In genomic region chr16:57952909-57953308, GRCh38 we compare ENCODE assay signal across 26 cellular contexts. TPM values are rescaled to one million over a fixed set of nuclear protein-coding genes. Genes with fewer than 3 reads are reported as not detected.
DNase-seq lines count a peak whose midpoint lies in the region; ATAC-seq, FAIRE-seq and TF ChIP-seq lines count a peak whose summit lies in the region.
"Had no signal": no experiment of that assay in that cellular context is flagged by ENCODE, and none has a peak within 500 bp of the region (broad histone marks: within the 10 kb centered on the region; RNA-seq: fewer than 3 reads in every experiment).

No MANE protein-coding gene starts in this region.

- H3K9me3 ChIP-seq in astrocyte (ENCODE audit: insufficient read depth, low read depth, low read length) (no peaks in the 10 kb centered on the region), right lobe of liver (no peaks in the 10 kb centered on the region), neuronal stem cell (replicated peaks in 1 of 2; ENCODE audit: control insufficient read depth in 2 of 2, insufficient read depth in 1 of 2, low read depth in 1 of 2, low read length in 2 of 2) (no peaks in the 10 kb centered on the region)
- H3K9me3 ChIP-seq: BE2C, HAP-1 had no signal

- no peak overlapping the region for H3K9ac ChIP-seq in astrocyte (ENCODE audit: low read length)
- H3K9ac ChIP-seq in neuronal stem cell (ENCODE audit: low read depth, low read length, poor library complexity), result no peak overlapping the region
- H3K9ac ChIP-seq: GM23248 had no signal

- H3K27me3 ChIP-seq in astrocyte (ENCODE audit: insufficient read depth, low read length), result peaks cover 6% of the 10 kb centered on the region
- no peaks in the 10 kb centered on the region for H3K27me3 ChIP-seq in right lobe of liver
- H3K27me3 ChIP-seq in neuronal stem cell (ENCODE audit: control insufficient read depth in 3 of 3, insufficient read depth in 3 of 3, low read depth in 1 of 3, low read length in 3 of 3), result peaks cover 0 to 6% (median 0%) of the 10 kb centered on the region in 3 experiments
- H3K27me3 ChIP-seq: BE2C had no signal

- ATAC-seq in right lobe of liver, result peak; percentile 38 to 93 (median 68)
- ATAC-seq in HG02840 (IDR thresholded peaks at IDR 0.05; ENCODE audit: low FRiP score, unreplicated experiment), result no peak
- no peak for ATAC-seq in GM18520 (IDR thresholded peaks at IDR 0.05; ENCODE audit: unreplicated experiment)

- no peak overlapping the region for H3K4me3 Mint-ChIP-seq in astrocyte (ENCODE audit: unreplicated experiment)
- H3K4me3 Mint-ChIP-seq: CD4-positive, CD25-positive, alpha-beta regulatory T cell; CD8-positive, alpha-beta memory T cell; IgD-negative memory B cell had no signal

- no peak overlapping the region for H2AK5ac ChIP-seq in neuronal stem cell (ENCODE audit: low read depth, low read length)

- TF ChIP-seq POLR2A in right lobe of liver (IDR thresholded peaks at IDR 0.05), result no peak

- no peaks in the 10 kb centered on the region for H3K9me3 Mint-ChIP-seq in astrocyte (ENCODE audit: unreplicated experiment)
- H3K9me3 Mint-ChIP-seq: CD4-positive, CD25-positive, alpha-beta regulatory T cell; CD8-positive, alpha-beta memory T cell had no signal

- H2BK12ac ChIP-seq in neuronal stem cell (ENCODE audit: low read length), result no peak overlapping the region

- no peak overlapping the region for H2BK5ac ChIP-seq in neuronal stem cell (ENCODE audit: low read length)

- H3K4me3 ChIP-seq in astrocyte (ENCODE audit: insufficient read depth, low read depth, low read length) (no peak overlapping the region), right lobe of liver (no peak overlapping the region), neuronal stem cell (ENCODE audit: low read length in 2 of 2) (no peak overlapping the region)
- H3K4me3 ChIP-seq: GM23248, HAP-1 had no signal

- H3K36me3 ChIP-seq in astrocyte (ENCODE audit: insufficient read depth, low read length) (no peaks in the 10 kb centered on the region), right lobe of liver (no peaks in the 10 kb centered on the region), neuronal stem cell (replicated peaks in 1 of 2; ENCODE audit: control insufficient read depth in 2 of 2, insufficient read depth in 2 of 2, low read length in 2 of 2) (no peaks in the 10 kb centered on the region)
- H3K36me3 ChIP-seq: BE2C, HAP-1 had no signal

- H4K91ac ChIP-seq in neuronal stem cell (ENCODE audit: low read depth, low read length, poor library complexity), result no peak overlapping the region

- TF ChIP-seq CTCF in astrocyte (IDR thresholded peaks at IDR 0.05; ENCODE audit: insufficient read depth, low read depth, low read length) (no peak), right lobe of liver (IDR thresholded peaks at IDR 0.05) (no peak)

- peaks cover 32% of the 10 kb centered on the region for H3K27me3 Mint-ChIP-seq in astrocyte (ENCODE audit: low read depth, unreplicated experiment)

- H3K79me1 ChIP-seq in neuronal stem cell (ENCODE audit: low read depth, low read length), result no peaks in the 10 kb centered on the region

- H3K79me2 ChIP-seq in astrocyte (ENCODE audit: insufficient read depth, low read length), result no peaks in the 10 kb centered on the region

- H2AFZ ChIP-seq in astrocyte (ENCODE audit: low read depth, low read length), result no peak overlapping the region
- H2AFZ ChIP-seq in neuronal stem cell (ENCODE audit: low read length), result no peak overlapping the region
- H2AFZ ChIP-seq: GM23248 had no signal

- H4K8ac ChIP-seq in neuronal stem cell (ENCODE audit: low read depth, low read length), result no peak overlapping the region

- no peak overlapping the region for H3K27ac ChIP-seq in astrocyte (ENCODE audit: low read depth, low read length)
- no peak overlapping the region for H3K27ac ChIP-seq in right lobe of liver
- H3K27ac ChIP-seq in neuronal stem cell (replicated peaks; ENCODE audit: low read length), result no peak overlapping the region
- H3K27ac ChIP-seq: GM23248, HL-60 had no signal

- H3K4me1 Mint-ChIP-seq in astrocyte (ENCODE audit: low read depth, unreplicated experiment), result no peaks in the 10 kb centered on the region
- H3K4me1 Mint-ChIP-seq: CD8-positive, alpha-beta memory T cell; IgD-negative memory B cell had no signal

- H3K23ac ChIP-seq in neuronal stem cell (ENCODE audit: low read depth, low read length, poor library complexity), result no peak overlapping the region

- H3K4ac ChIP-seq in neuronal stem cell (ENCODE audit: low read length), result no peak overlapping the region

- intact Hi-C loops in right lobe of liver (cut with DNase I), result no loop called here

- WGBS in right lobe of liver (ENCODE audit: insufficient coverage, low coverage, low lambda C conversion rate, missing lambda C conversion rate), result 18% methylated on average over 6 of the region's 9 CpGs
- no CpG with 5 or more reads among the region's 9 CpGs for WGBS in neuronal stem cell (ENCODE audit: extremely low coverage in 2 of 2, insufficient read length in 2 of 2, insufficient replicate concordance in 1 of 2), 2 donors

- H3K4me2 ChIP-seq in astrocyte (ENCODE audit: low read length) (no peak overlapping the region), neuronal stem cell (ENCODE audit: insufficient read depth, low read length, poor library complexity, severe bottlenecking) (no peak overlapping the region)

- H2BK15ac ChIP-seq in neuronal stem cell (ENCODE audit: low read length), result no peak overlapping the region

- peak; percentile 38 for FAIRE-seq in HTR-8/SVneo (lab: Jason Lieb, UNC)
- FAIRE-seq in astrocyte (lab: Jason Lieb, UNC), result no peak
- FAIRE-seq: A204.1, GM12892, GM18507, GM19239 had no signal

- DNase-seq in HTR-8/SVneo (ENCODE audit: insufficient read length, low spot score) (no peak), astrocyte (ENCODE audit: low read depth) (no peak), right lobe of liver (peak in 2 of 3 donors; percentile 67), neuronal stem cell (ENCODE audit: low spot score) (no peak), GM19238 (ENCODE audit: insufficient read length, low spot score) (no peak)
- no peak for DNase-seq in activated CD4-positive, alpha-beta T cell treated with anti-CD3 and anti-CD28 coated beads, Interleukin-2, amount 50 U/mL, for 4 hours
- DNase-seq: ACHN; BE2C; C1 segment of cervical spinal cord; CD4-positive, CD25-positive, alpha-beta regulatory T cell; COR-L47; DMS 273 treated with DMSO at 0.1 percent for 48 hours; DMS79; GDM1; GM23248; KBM-7 had no signal

- H3K4me1 ChIP-seq in astrocyte (ENCODE audit: insufficient read depth, low read length) (no peaks in the 10 kb centered on the region), right lobe of liver (no peaks in the 10 kb centered on the region), neuronal stem cell (ENCODE audit: control insufficient read depth in 2 of 2, insufficient read depth in 1 of 2, low read depth in 1 of 2, low read length in 2 of 2) (peaks cover 0 to 3% of the 10 kb centered on the region in 2 donors)
- H3K4me1 ChIP-seq: BE2C, HAP-1 had no signal

- peak overlapping the region; percentile 58 for H3K27ac Mint-ChIP-seq in astrocyte (ENCODE audit: unreplicated experiment)
- H3K27ac Mint-ChIP-seq: IgD-negative memory B cell had no signal

- H4K20me1 ChIP-seq in astrocyte (ENCODE audit: insufficient read depth, low read length), result no peaks in the 10 kb centered on the region

- H3K14ac ChIP-seq in neuronal stem cell (ENCODE audit: low read length), result no peak overlapping the region

- H3K18ac ChIP-seq in neuronal stem cell (ENCODE audit: low read length), result peak overlapping the region; percentile 35

- H3K36me3 Mint-ChIP-seq in astrocyte (ENCODE audit: low read depth, unreplicated experiment), result peaks cover 1% of the 10 kb centered on the region
- H3K36me3 Mint-ChIP-seq: CD4-positive, CD25-positive, alpha-beta regulatory T cell; CD8-positive, alpha-beta memory T cell; IgD-negative memory B cell had no signal

- peak overlapping the region; percentile 27 for H2BK120ac ChIP-seq in neuronal stem cell (ENCODE audit: low read depth, low read length)

RNA-seq across cellular contexts. Expression of gene CNGB1, which starts 18.0 kb away (rescaled TPM):
- total RNA-seq in astrocyte, result not detected in 2 replicates
- total RNA-seq in right lobe of liver, result not detected
- polyA plus RNA-seq in neuronal stem cell (2013, experiment 1 of 2), result 0.14 TPM
- 0.14 TPM for polyA plus RNA-seq in neuronal stem cell (2013, experiment 2 of 2)
- total RNA-seq: CD4-positive, CD25-positive, alpha-beta regulatory T cell; CD8-positive, alpha-beta memory T cell; GM23248 had no signal
- polyA plus RNA-seq: CD4-positive, CD25-positive, alpha-beta regulatory T cell; CD8-positive, alpha-beta memory T cell; GM23248; IgD-negative memory B cell had no signal

RNA-seq across cellular contexts. Expression of gene ZNF319, which starts 47.6 kb away (rescaled TPM):
- total RNA-seq in astrocyte (11.2 and 11.5 TPM in 2 replicates), right lobe of liver (1 to 10 TPM; 2.5 to 4.9 (median 3.4) TPM)
- polyA plus RNA-seq in neuronal stem cell (2013, experiment 1 of 2), result 7.0 TPM
- polyA plus RNA-seq in neuronal stem cell (2013, experiment 2 of 2), result 8.3 TPM

RNA-seq across cellular contexts. Expression of gene USB1, which starts 48.3 kb away (rescaled TPM):
- total RNA-seq in astrocyte, result 91.3 and 100.0 TPM in 2 replicates
- total RNA-seq in right lobe of liver, result 10 to 100 TPM; 20.6 to 63.3 (median 25.9) TPM
- polyA plus RNA-seq in neuronal stem cell (2013, experiment 1 of 2), result 40.5 TPM
- 39.6 TPM for polyA plus RNA-seq in neuronal stem cell (2013, experiment 2 of 2)

Comparison
In these comparisons a context has a peak if more than half of its experiments do, and no peak if none do; other contexts are left out.
1. DNase-seq: peak in right lobe of liver (2 of 3); none in HTR-8/SVneo (single experiment), astrocyte (single experiment), neuronal stem cell (single experiment), GM19238 (single experiment) and activated CD4-positive, alpha-beta T cell treated with anti-CD3 and anti-CD28 coated beads, Interleukin-2, amount 50 U/mL, for 4 hours (0 of 2).
2. ATAC-seq: peak in right lobe of liver (4 of 4); none in HG02840 (single experiment) and GM18520 (single experiment).